1 cellular context compared by ENCODE assay signal in genomic region chr10:110834622-110835219, GRCh38.
A peak's percentile ranks its signal among the peaks of the same experiment; 100 is the strongest.
TF ChIP-seq lines count a peak whose summit lies in the region.

No MANE protein-coding gene starts in this region.

TF ChIP-seq in K562, 482 proteins besides CTCF, POLR2A, EP300 and RAD21 (continued from another document):
- TF ChIP-seq, protein P1, sequence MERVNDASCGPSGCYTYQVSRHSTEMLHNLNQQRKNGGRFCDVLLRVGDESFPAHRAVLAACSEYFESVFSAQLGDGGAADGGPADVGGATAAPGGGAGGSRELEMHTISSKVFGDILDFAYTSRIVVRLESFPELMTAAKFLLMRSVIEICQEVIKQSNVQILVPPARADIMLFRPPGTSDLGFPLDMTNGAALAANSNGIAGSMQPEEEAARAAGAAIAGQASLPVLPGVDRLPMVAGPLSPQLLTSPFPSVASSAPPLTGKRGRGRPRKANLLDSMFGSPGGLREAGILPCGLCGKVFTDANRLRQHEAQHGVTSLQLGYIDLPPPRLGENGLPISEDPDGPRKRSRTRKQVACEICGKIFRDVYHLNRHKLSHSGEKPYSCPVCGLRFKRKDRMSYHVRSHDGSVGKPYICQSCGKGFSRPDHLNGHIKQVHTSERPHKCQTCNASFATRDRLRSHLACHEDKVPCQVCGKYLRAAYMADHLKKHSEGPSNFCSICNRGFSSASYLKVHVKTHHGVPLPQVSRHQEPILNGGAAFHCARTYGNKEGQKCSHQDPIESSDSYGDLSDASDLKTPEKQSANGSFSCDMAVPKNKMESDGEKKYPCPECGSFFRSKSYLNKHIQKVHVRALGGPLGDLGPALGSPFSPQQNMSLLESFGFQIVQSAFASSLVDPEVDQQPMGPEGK (CRISPR knock-in tag; IDR thresholded peaks at IDR 0.05; ENCODE audit: borderline replicate concordance) = no peak
- no peak for TF ChIP-seq RBM22 (IDR thresholded peaks at IDR 0.05; ENCODE audit: low read depth, low read length, poor library complexity, severe bottlenecking)
- TF ChIP-seq NR2C2 (CRISPR knock-in tag; IDR thresholded peaks at IDR 0.05) = no peak
- 0 out of 2 replicates have a peak, but pooled peaks have one; percentile 12 for TF ChIP-seq NR2C2 (tag; IDR thresholded peaks at IDR 0.05)
- no peak for TF ChIP-seq BRD4 (IDR thresholded peaks at IDR 0.05)
